ENCODE assay signal across 8 cellular contexts in the genomic region with DNA sequence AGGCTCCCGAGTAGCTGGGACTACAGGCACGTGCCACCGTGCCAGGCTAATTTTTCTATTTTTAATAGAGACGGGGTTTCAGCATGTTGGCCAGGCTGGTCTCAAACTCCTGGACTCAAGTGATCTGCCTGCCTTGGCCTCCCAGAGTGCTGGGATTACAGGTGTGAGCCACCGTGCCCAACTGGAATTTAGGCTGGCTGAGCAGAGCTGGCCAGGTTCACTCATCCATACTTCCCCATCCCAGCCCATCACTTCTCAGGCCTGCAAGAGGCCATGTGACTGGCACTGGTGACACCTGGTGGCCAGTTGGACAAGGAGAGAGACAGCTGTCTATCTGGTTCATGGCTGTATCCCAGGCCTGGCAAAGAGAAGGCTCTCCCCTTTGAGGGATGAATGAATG. TPM values are rescaled to one million over a fixed set of nuclear protein-coding genes. Genes with fewer than 3 reads are reported as not detected.
A peak's percentile ranks its signal among the peaks of the same experiment; 100 is the strongest.
DNase-seq lines count a peak whose midpoint lies in the region; ATAC-seq and TF ChIP-seq lines count a peak whose summit lies in the region.
"Not testable (repeated sequence)": the region's sequence is repeated elsewhere in the genome, so short reads cannot be mapped to it uniquely, and the experiment has no call there.

No MANE protein-coding gene starts in this region.

- H3K9me3 ChIP-seq in psoas muscle, upper lobe of right lung: not testable (repeated sequence)

- ATAC-seq in HG03139 (IDR thresholded peaks at IDR 0.05; ENCODE audit: unreplicated experiment) (peak; percentile 52), left ventricle myocardium superior (peak; percentile 82), psoas muscle (peak; percentile 84 to 89 (median 84)), upper lobe of right lung (peak; percentile 92)

- in situ Hi-C loops in astrocyte of the cerebellum (cut with HindIII; ENCODE audit: low sequenced_read_pairs), result not testable (repeated sequence)

- WGBS in psoas muscle, 3 donors, result 33 to 64% (median 34%) methylated on average over 5 of the region's 5 CpGs

- DNase-seq in NCI-H345 treated with DMSO at 0.1 percent for 48 hours (lab: John Stamatoyannopoulos, UW; ENCODE audit: unreplicated experiment) (peak; percentile 68), astrocyte of the cerebellum (ENCODE audit: low read depth) (peak; percentile 47), left ventricle myocardium superior (peak; percentile 87), psoas muscle (peak; percentile 80 to 91), upper lobe of right lung (peak; percentile 89)

- intact Hi-C loops in left ventricle myocardium superior (cut with micrococcal nuclease), result loop anchor here (2.0 to 5.0 kb wide), 2 partner anchors 76 to 91 kb away; a partner anchor contains a TSS
- intact Hi-C loops in psoas muscle (cut with DNase I), result loop anchor here in 1 of 2 donors (10.0 kb wide), 1 partner anchor 219 kb away; a partner anchor contains a TSS
- intact Hi-C loops in upper lobe of right lung (cut with DNase I), result loop anchor here (5.0 kb wide), 1 partner anchor 91 kb away; no protein-coding TSS in a partner anchor

- not testable (repeated sequence) for H3K27ac ChIP-seq in VCaP, psoas muscle, upper lobe of right lung

- H3K4me3 ChIP-seq in astrocyte of the cerebellum (ENCODE audit: low read depth, low read length); psoas muscle; upper lobe of right lung: not testable (repeated sequence)

- not testable (repeated sequence) for H3K4me1 ChIP-seq in psoas muscle, upper lobe of right lung

- H3K36me3 ChIP-seq in psoas muscle (ENCODE audit: insufficient read depth in 1 of 2, low read depth in 1 of 2); upper lobe of right lung: not testable (repeated sequence)

- H3K27me3 ChIP-seq in psoas muscle (ENCODE audit: insufficient read depth in 3 of 3, low read length in 2 of 3); upper lobe of right lung: not testable (repeated sequence)

- peak; percentile 83 for TF ChIP-seq CTCF in GM12873 (IDR thresholded peaks at IDR 0.05; ENCODE audit: insufficient read depth, low read depth, low read length, missing control alignments)
- TF ChIP-seq CTCF in VCaP (conservative IDR thresholded peaks at IDR 0.05), result peak; percentile 85
- peak; percentile 57 for TF ChIP-seq CTCF in astrocyte of the cerebellum (IDR thresholded peaks at IDR 0.05; ENCODE audit: low read depth, low read length, missing control alignments)
- peak; percentile 81 for TF ChIP-seq CTCF in psoas muscle (IDR thresholded peaks at IDR 0.05)
- TF ChIP-seq CTCF in upper lobe of right lung (IDR thresholded peaks at IDR 0.05), result peak; percentile 79

RNA-seq across cellular contexts. Expression of a gene that starts 30.9 kb away (rescaled TPM):
- 46.3 TPM for total RNA-seq in left ventricle myocardium superior
- total RNA-seq in psoas muscle, result 10 to 100 TPM in 1 of 4 donors, 1 to 10 TPM in 3; 7.1 to 13.2 (median 8.4) TPM
- polyA plus RNA-seq in psoas muscle, result 1 to 10 TPM; 4.4 to 6.3 (median 4.8) TPM
- total RNA-seq in upper lobe of right lung, result 102 TPM

RNA-seq across cellular contexts. Expression of a gene that starts 42.6 kb away (rescaled TPM):
- total RNA-seq in left ventricle myocardium superior (not detected), psoas muscle (not detected), upper lobe of right lung (not detected)
- polyA plus RNA-seq in psoas muscle, result not detected

RNA-seq across cellular contexts. Expression of a gene that starts 47.7 kb away (rescaled TPM):
- total RNA-seq in left ventricle myocardium superior, result 118 TPM
- total RNA-seq in psoas muscle, result 100 to 1,000 TPM; 156 to 175 (median 164) TPM
- 100 to 1,000 TPM; 107 to 243 (median 126) TPM for polyA plus RNA-seq in psoas muscle
- total RNA-seq in upper lobe of right lung, result 95.9 TPM

RNA-seq across cellular contexts. Expression of a gene that starts 50.9 kb away (rescaled TPM):
- total RNA-seq in left ventricle myocardium superior (20.6 TPM), psoas muscle (10 to 100 TPM in 3 of 4 donors, 1 to 10 TPM in 1; 7.9 to 16.2 (median 12.3) TPM), upper lobe of right lung (47.2 TPM)
- 10 to 100 TPM in 2 of 3 donors, 1 to 10 TPM in 1; 7.6 to 25.4 (median 23.0) TPM for polyA plus RNA-seq in psoas muscle
